In genomic region chr11:62137881-62138629, GRCh38 we compare ENCODE assay signal across 17 cellular contexts. TPM values are rescaled to one million over a fixed set of nuclear protein-coding genes. Genes with fewer than 3 reads are reported as not detected.
DNase-seq lines count a peak whose midpoint lies in the region; ATAC-seq and TF ChIP-seq lines count a peak whose summit lies in the region.
"Had no signal": no experiment of that assay in that cellular context is flagged by ENCODE, and none has a peak within 500 bp of the region (broad histone marks: within the 10 kb centered on the region; RNA-seq: fewer than 3 reads in every experiment).

No MANE protein-coding gene starts in this region.

- H3K79me2 ChIP-seq in H9 (ENCODE audit: insufficient read depth, low read length) = peaks cover 11% of the 10 kb centered on the region; the same call in 1 of the 2 replicates

- peak; percentile 86 for ATAC-seq in esophagus mucosa
- ATAC-seq: PC-3 had no signal

- H2BK15ac ChIP-seq in H9 (ENCODE audit: low read depth, low read length) = no peak overlapping the region

- no peaks in the 10 kb centered on the region for H3K4me1 ChIP-seq in H9 (ENCODE audit: insufficient read depth, low read length)
- H3K4me1 ChIP-seq: SJSA1 had no signal

- H2AK5ac ChIP-seq in H9 (ENCODE audit: insufficient read length, low read length) = no peak overlapping the region

- WGBS in H9 (ENCODE audit: extremely low coverage, insufficient read length, low lambda C conversion rate) = no CpG with 5 or more reads among the region's 14 CpGs

- no peaks in the 10 kb centered on the region for H4K20me1 ChIP-seq in H9 (ENCODE audit: control insufficient read depth, insufficient read depth, insufficient read length)

- no peak overlapping the region for H3K27ac ChIP-seq in H9 (ENCODE audit: insufficient read length, low read depth, low read length)
- H3K27ac ChIP-seq: SJSA1 had no signal

- H4K8ac ChIP-seq in H9 (replicated peaks; ENCODE audit: insufficient read length, low read depth, low read length) = no peak overlapping the region

- no peak overlapping the region for H2BK12ac ChIP-seq in H9 (ENCODE audit: insufficient read length, low read depth, low read length)

- no peak overlapping the region for H2BK120ac ChIP-seq in H9 (ENCODE audit: low read depth, low read length, poor library complexity, severe bottlenecking)

- H3K9ac ChIP-seq in H9 (ENCODE audit: extremely low read depth, insufficient read length, low read length) = no peak overlapping the region

- H4K5ac ChIP-seq in H9 (ENCODE audit: insufficient read length, low read depth, low read length) = no peak overlapping the region

- H3K36me3 Mint-ChIP-seq in H9 (ENCODE audit: insufficient read depth in 1 of 3, low read depth in 3 of 3) (peaks cover 33 to 89% (median 72%) of the 10 kb centered on the region in 3 experiments; a peak in 6 of 7 replicates), Calu3 (ENCODE audit: insufficient read depth, unreplicated experiment) (peaks cover 25% of the 10 kb centered on the region)

- no peaks in the 10 kb centered on the region for H3K4me1 Mint-ChIP-seq in H9
- H3K4me1 Mint-ChIP-seq in Calu3 (ENCODE audit: low read depth, unreplicated experiment) = no peaks in the 10 kb centered on the region

- no peak overlapping the region for H4K91ac ChIP-seq in H9 (ENCODE audit: insufficient read length, low read depth, low read length)

- H2BK20ac ChIP-seq in H9 (ENCODE audit: low read depth, low read length, poor library complexity, severe bottlenecking) = no peak overlapping the region

- no peaks in the 10 kb centered on the region for H3K27me3 Mint-ChIP-seq in H9 (ENCODE audit: low read depth)
- no peaks in the 10 kb centered on the region for H3K27me3 Mint-ChIP-seq in Calu3 (ENCODE audit: unreplicated experiment)
- H3K27me3 Mint-ChIP-seq: IgD-negative memory B cell had no signal

- H3K79me1 ChIP-seq in H9 (ENCODE audit: insufficient read depth, low read depth, low read length, poor library complexity, severe bottlenecking) = peaks cover 11% of the 10 kb centered on the region

- TF ChIP-seq CTCF in H9 (conservative IDR thresholded peaks at IDR 0.05) = no peak
- TF ChIP-seq CTCF in Calu3 (IDR thresholded peaks at IDR 0.05; ENCODE audit: unreplicated experiment) = no peak

- no peak overlapping the region for H3K4ac ChIP-seq in H9 (ENCODE audit: low read depth, low read length)

- H3K23ac ChIP-seq in H9 (ENCODE audit: insufficient read length, low read depth, low read length) = no peak overlapping the region

- H3K56ac ChIP-seq in H9 (ENCODE audit: insufficient read length, low read depth, low read length) = no peak overlapping the region

- H3K4me2 ChIP-seq in H9 (ENCODE audit: insufficient read depth, insufficient read length, low read length) = no peak overlapping the region

- intact Hi-C loops in posterior vena cava (cut with DNase I) = no loop called here
- intact Hi-C loops in Calu3 (cut with micrococcal nuclease; ENCODE audit: unreplicated experiment) = no loop called here

- H3K14ac ChIP-seq in H9 (ENCODE audit: insufficient read depth, low read length) = no peak overlapping the region; the same call in 1 of the 2 replicates

- no peak overlapping the region for H2BK5ac ChIP-seq in H9 (ENCODE audit: insufficient read length, low read length)

- H3K23me2 ChIP-seq in H9 (ENCODE audit: insufficient read length, low read depth, low read length, poor library complexity, severe bottlenecking) = no peaks in the 10 kb centered on the region

- H2AFZ ChIP-seq in H9 (ENCODE audit: low read length) = no peak overlapping the region

- H3T11ph ChIP-seq in H9 (ENCODE audit: low read length) = no peak overlapping the region

- no peaks in the 10 kb centered on the region for H3K27me3 ChIP-seq in H9 (ENCODE audit: insufficient read depth, low read length)
- H3K27me3 ChIP-seq: SJSA1 had no signal

- DNase-seq in AG20443 (ENCODE audit: low spot score) (peak; percentile 1), H9 (peak; percentile 7), posterior vena cava (ENCODE audit: low spot score) (peak; percentile 58), Calu3 (no peak), NCI-H510A (lab: John Stamatoyannopoulos, UW) (no peak), Kasumi-1 (lab: John Stamatoyannopoulos, UW) (no peak)
- DNase-seq: AML-193, HCEC 1CT, NCI-H1105 treated with DMSO at 0.1 percent for 48 hours, NCI-H1694 treated with DMSO at 0.1 percent for 48 hours, PC-3 had no signal

- H3K18ac ChIP-seq in H9 (ENCODE audit: insufficient read length, low read depth, low read length) = no peak overlapping the region

- H3K9me3 Mint-ChIP-seq in H9 (no peaks in the 10 kb centered on the region), Calu3 (ENCODE audit: low read depth, unreplicated experiment) (no peaks in the 10 kb centered on the region)
- H3K9me3 Mint-ChIP-seq: CD14-positive monocyte, IgD-negative memory B cell had no signal

- no TSS peak for BruUV-seq in Calu3 (replicated peaks; lab: Mats Ljungman, UMichigan)

- CTCF ChIA-PET in Calu3 (lab: Charles Lee) = no interaction called here

- H3K27ac Mint-ChIP-seq in H9 (no peak overlapping the region), Calu3 (ENCODE audit: unreplicated experiment) (no peak overlapping the region)
- H3K27ac Mint-ChIP-seq: IgD-negative memory B cell had no signal

- no peak overlapping the region for H3K4me3 Mint-ChIP-seq in H9
- H3K4me3 Mint-ChIP-seq in Calu3 (ENCODE audit: low read depth, unreplicated experiment) = no peak overlapping the region
- H3K4me3 Mint-ChIP-seq: CD14-positive monocyte, IgD-negative memory B cell had no signal

- no peaks in the 10 kb centered on the region for H3K9me3 ChIP-seq in H9 (ENCODE audit: control insufficient read depth, low read depth, low read length)
- H3K9me3 ChIP-seq: SJSA1 had no signal

RNA-seq across cellular contexts. Expression of gene INCENP, which starts 14.2 kb away (rescaled TPM):
- total RNA-seq in H9 (2021) = 94.1 and 99.9 TPM in 2 replicates
- 52.8 TPM for total RNA-seq in esophagus mucosa
- total RNA-seq in posterior vena cava = 10 to 100 TPM; 11.8 to 22.4 TPM
- 94.3 and 115 TPM in 2 replicates for total RNA-seq in Calu3 (2022)

RNA-seq across cellular contexts. Expression of gene SCGB1D1, which starts 52.0 kb away (rescaled TPM):
- total RNA-seq in H9 (2021) (not detected in 2 replicates), esophagus mucosa (not detected), posterior vena cava (not detected), Calu3 (2022) (not detected in 2 replicates)
- total RNA-seq: Daoy, HT1080, PC-3, SJSA1 had no signal

Comparison
In these comparisons a context has a peak if more than half of its experiments do, and no peak if none do; other contexts are left out.
1. DNase-seq: peak in AG20443 (single experiment), H9 (single experiment) and posterior vena cava (single experiment); none in Calu3 (single experiment), NCI-H510A (single experiment) and Kasumi-1 (0 of 2).